Comparison of ENCODE assay signal across 1 cellular context in genomic region chr5:96066386-96066719, GRCh38.
TF ChIP-seq lines count a peak whose summit lies in the region.

No MANE protein-coding gene starts in this region.

TF ChIP-seq in WTC11, 78 proteins besides CTCF, POLR2A, EP300 and RAD21 (continued from another document):
- TF ChIP-seq ZNF219 (CRISPR knock-in tag; IDR thresholded peaks at IDR 0.05; ENCODE audit: borderline replicate concordance): no peak
- TF ChIP-seq SMAD4 (CRISPR knock-in tag; IDR thresholded peaks at IDR 0.05): no peak
- TF ChIP-seq CREB1 (CRISPR knock-in tag; IDR thresholded peaks at IDR 0.05): no peak
